In genomic region chr7:40761757-40762342, GRCh38 we compare ENCODE assay signal across 15 cellular contexts.
DNase-seq lines count a peak whose midpoint lies in the region; ATAC-seq and TF ChIP-seq lines count a peak whose summit lies in the region.
"Had no signal": no experiment of that assay in that cellular context is flagged by ENCODE, and none has a peak within 500 bp of the region (broad histone marks: within the 10 kb centered on the region; RNA-seq: fewer than 3 reads in every experiment).

No MANE protein-coding gene starts in this region.

- no peaks in the 10 kb centered on the region for H4K20me1 ChIP-seq in DND-41 (ENCODE audit: insufficient read depth, low read length)

- no peak overlapping the region for H3K4me2 ChIP-seq in DND-41 (ENCODE audit: insufficient read depth, low read length)

- H2AFZ ChIP-seq in DND-41 (ENCODE audit: low read depth, low read length) = no peak overlapping the region

- CTCF ChIA-PET in WTC11 (lab: Charles Lee) = interaction anchor here (0.8 to 1.6 kb wide), 4 partner anchors 12 to 255 kb away, joined by 3 to 6 read pairs (median 3); no protein-coding TSS in a partner anchor

- POLR2A ChIA-PET in WTC11 (lab: Charles Lee) = no interaction called here

- H3K4me1 ChIP-seq in DND-41 (ENCODE audit: insufficient read depth, low read length) = peaks cover 8% of the 10 kb centered on the region
- H3K4me1 ChIP-seq: spleen had no signal

- no peak overlapping the region for H3K9ac ChIP-seq in DND-41 (ENCODE audit: low read depth, low read length)

- H3K27ac ChIP-seq in DND-41 (ENCODE audit: low read length) = no peak overlapping the region
- H3K27ac ChIP-seq: spleen had no signal

- H3K27me3 ChIP-seq in DND-41 (ENCODE audit: insufficient read depth, low read length, poor library complexity) = no peaks in the 10 kb centered on the region
- H3K27me3 ChIP-seq: SJSA1, spleen had no signal

- H3K9me3 Mint-ChIP-seq in WTC11 = no peaks in the 10 kb centered on the region
- no peaks in the 10 kb centered on the region for H3K9me3 Mint-ChIP-seq in osteocyte (ENCODE audit: unreplicated experiment)
- H3K9me3 Mint-ChIP-seq: activated CD4-positive, alpha-beta T cell treated with anti-CD3 and anti-CD28 coated beads, Interleukin-2, amount 10 ng/mL, durations not matched to agents 7 days and 5 days; stimulated activated naive B cell treated with anti-CD40 and anti-IgM and Interleukin-4, amounts not matched to agents 10 μg/mL and 1 μg/mL and 100 μg/mL, for 72 hours had no signal

- no peak for ATAC-seq in DND-41 (ENCODE audit: insufficient read depth, low read depth)
- ATAC-seq in WTC11 = no peak
- no peak for ATAC-seq in HG03039 (IDR thresholded peaks at IDR 0.05; ENCODE audit: unreplicated experiment)
- no peak for ATAC-seq in GM18867 (IDR thresholded peaks at IDR 0.05; ENCODE audit: unreplicated experiment)
- no peak for ATAC-seq in HG03342 (IDR thresholded peaks at IDR 0.05; ENCODE audit: unreplicated experiment)
- no peak for ATAC-seq in GM21526 (IDR thresholded peaks at IDR 0.05; ENCODE audit: low FRiP score, unreplicated experiment)
- ATAC-seq: stimulated activated naive B cell treated with anti-CD40 and anti-IgM and Interleukin-4, amounts not matched to agents 10 μg/mL and 1 μg/mL and 100 μg/mL, for 72 hours had no signal

- TF ChIP-seq CTCF in DND-41 (IDR thresholded peaks at IDR 0.05; ENCODE audit: borderline replicate concordance, extremely low read depth, low read length, poor library complexity, severe bottlenecking) (peak; percentile 16), WTC11 (IDR thresholded peaks at IDR 0.05) (no peak), fibroblast of the aortic adventitia (IDR thresholded peaks at IDR 0.05; ENCODE audit: insufficient read depth, low read length) (peak; percentile 29), osteocyte (IDR thresholded peaks at IDR 0.05) (peak; percentile 30)

- 0 out of 2 replicates have a peak overlapping the region, but pooled peaks have one; percentile 69 for H3K27ac Mint-ChIP-seq in WTC11
- peak overlapping the region; percentile 61 for H3K27ac Mint-ChIP-seq in osteocyte (ENCODE audit: unreplicated experiment)
- H3K27ac Mint-ChIP-seq: activated CD4-positive, alpha-beta T cell treated with anti-CD3 and anti-CD28 coated beads, Interleukin-2, amount 10 ng/mL, durations not matched to agents 7 days and 5 days; stimulated activated naive B cell treated with anti-CD40 and anti-IgM and Interleukin-4, amounts not matched to agents 10 μg/mL and 1 μg/mL and 100 μg/mL, for 72 hours had no signal

- DNase-seq in DND-41 (no peak), WTC11 (ENCODE audit: low spot score) (peak; percentile 20), fibroblast of the aortic adventitia (ENCODE audit: low read depth) (peak; percentile 45), osteocyte (ENCODE audit: extremely low spot score, unreplicated experiment) (no peak)
- DNase-seq: activated CD4-positive, alpha-beta T cell treated with anti-CD3 and anti-CD28 coated beads, Interleukin-2, amount 10 ng/mL, durations not matched to agents 7 days and 5 days; activated naive CD4-positive, alpha-beta T cell treated with anti-CD3 and anti-CD28 coated beads, Interleukin-2, amount 50 U/mL, for 16 hours; central memory CD4-positive, alpha-beta T cell; glutamatergic neuron; spleen; stimulated activated naive B cell treated with anti-CD40 and anti-IgM and Interleukin-4, amounts not matched to agents 10 μg/mL and 1 μg/mL and 100 μg/mL, for 72 hours had no signal

- H3K36me3 Mint-ChIP-seq in WTC11 = no peaks in the 10 kb centered on the region
- no peaks in the 10 kb centered on the region for H3K36me3 Mint-ChIP-seq in osteocyte (ENCODE audit: unreplicated experiment)
- H3K36me3 Mint-ChIP-seq: stimulated activated naive B cell treated with anti-CD40 and anti-IgM and Interleukin-4, amounts not matched to agents 10 μg/mL and 1 μg/mL and 100 μg/mL, for 72 hours had no signal

- H3K79me2 ChIP-seq in DND-41 (ENCODE audit: insufficient read depth, low read length) = no peaks in the 10 kb centered on the region

- no peak overlapping the region for H3K4me3 ChIP-seq in DND-41 (ENCODE audit: low read depth in 1 of 2, low read length in 2 of 2)
- no peak overlapping the region for H3K4me3 ChIP-seq in fibroblast of the aortic adventitia (ENCODE audit: low read depth, low read length)
- H3K4me3 ChIP-seq: SJSA1, spleen had no signal

- H3K36me3 ChIP-seq in DND-41 (ENCODE audit: insufficient read depth, low read length) = no peaks in the 10 kb centered on the region
- H3K36me3 ChIP-seq: SJSA1, spleen had no signal

- H3K4me1 Mint-ChIP-seq in WTC11 (peaks cover 29% of the 10 kb centered on the region), osteocyte (ENCODE audit: unreplicated experiment) (peaks cover 41% of the 10 kb centered on the region)
- H3K4me1 Mint-ChIP-seq: activated CD4-positive, alpha-beta T cell treated with anti-CD3 and anti-CD28 coated beads, Interleukin-2, amount 10 ng/mL, durations not matched to agents 7 days and 5 days; stimulated activated naive B cell treated with anti-CD40 and anti-IgM and Interleukin-4, amounts not matched to agents 10 μg/mL and 1 μg/mL and 100 μg/mL, for 72 hours had no signal

- H3K27me3 Mint-ChIP-seq in WTC11 (ENCODE audit: low read depth) = no peaks in the 10 kb centered on the region
- no peaks in the 10 kb centered on the region for H3K27me3 Mint-ChIP-seq in osteocyte (ENCODE audit: unreplicated experiment)
- H3K27me3 Mint-ChIP-seq: activated CD4-positive, alpha-beta T cell treated with anti-CD3 and anti-CD28 coated beads, Interleukin-2, amount 10 ng/mL, durations not matched to agents 7 days and 5 days; stimulated activated naive B cell treated with anti-CD40 and anti-IgM and Interleukin-4, amounts not matched to agents 10 μg/mL and 1 μg/mL and 100 μg/mL, for 72 hours had no signal

- H3K4me3 Mint-ChIP-seq in WTC11 = no peak overlapping the region
- no peak overlapping the region for H3K4me3 Mint-ChIP-seq in osteocyte (ENCODE audit: unreplicated experiment)
- H3K4me3 Mint-ChIP-seq: activated CD4-positive, alpha-beta T cell treated with anti-CD3 and anti-CD28 coated beads, Interleukin-2, amount 10 ng/mL, durations not matched to agents 7 days and 5 days; stimulated activated naive B cell treated with anti-CD40 and anti-IgM and Interleukin-4, amounts not matched to agents 10 μg/mL and 1 μg/mL and 100 μg/mL, for 72 hours had no signal

- no peaks in the 10 kb centered on the region for H3K9me3 ChIP-seq in DND-41 (ENCODE audit: insufficient read depth, low read length, severe bottlenecking)
- H3K9me3 ChIP-seq: SJSA1, spleen had no signal

TF ChIP-seq in WTC11, 78 proteins besides CTCF, POLR2A, EP300 and RAD21:
- TF ChIP-seq ZBTB43 (CRISPR knock-in tag; IDR thresholded peaks at IDR 0.05) (no peak), SMAD4 (CRISPR knock-in tag; IDR thresholded peaks at IDR 0.05) (no peak), ZNF317 (CRISPR knock-in tag; IDR thresholded peaks at IDR 0.05; ENCODE audit: borderline replicate concordance, low read depth) (no peak), HMGA2 (CRISPR knock-in tag; IDR thresholded peaks at IDR 0.05) (no peak)

Comparison
In these comparisons a context has a peak if more than half of its experiments do, and no peak if none do; other contexts are left out.
1. DNase-seq: peak in WTC11 (single experiment) and fibroblast of the aortic adventitia (single experiment); none in DND-41 (single experiment) and osteocyte (single experiment).